In the genomic region with DNA sequence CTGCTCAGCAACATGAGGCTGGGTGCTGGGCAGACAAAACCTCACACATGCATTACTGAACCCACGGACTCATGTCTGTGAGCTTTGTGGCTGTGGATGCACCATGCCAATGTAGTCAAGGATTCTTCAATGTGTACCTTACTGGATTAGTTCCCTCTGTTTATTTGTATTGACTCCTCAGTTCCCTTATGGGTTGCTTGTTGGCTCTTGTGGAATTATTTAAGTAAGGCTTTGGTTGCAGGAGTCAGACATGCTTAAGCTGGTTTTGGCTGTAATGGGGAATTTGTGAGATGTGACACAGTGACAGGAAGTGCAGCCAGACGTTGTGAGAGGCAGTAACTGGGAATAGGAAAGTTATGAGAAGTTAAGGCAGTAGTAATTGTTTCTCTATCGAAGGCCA, we compare ENCODE assay signal across 19 cellular contexts. TPM values are rescaled to one million over a fixed set of nuclear protein-coding genes. Genes with fewer than 3 reads are reported as not detected.
DNase-seq lines count a peak whose midpoint lies in the region; ATAC-seq, FAIRE-seq and TF ChIP-seq lines count a peak whose summit lies in the region.
"Had no signal": no experiment of that assay in that cellular context is flagged by ENCODE, and none has a peak within 500 bp of the region (broad histone marks: within the 10 kb centered on the region; RNA-seq: fewer than 3 reads in every experiment).

No MANE protein-coding gene starts in this region.

- no TSS peak for BruUV-seq in K562 (replicated peaks; lab: Mats Ljungman, UMichigan)

- peaks cover 0 to 6% of the 10 kb centered on the region in 2 experiments; a peak in 3 of 5 replicates for H3K27me3 ChIP-seq in K562 (ENCODE audit: control insufficient read depth in 2 of 2, insufficient read depth in 2 of 2, low read length in 2 of 2)
- no peaks in the 10 kb centered on the region for H3K27me3 ChIP-seq in esophagus (ENCODE audit: control insufficient read depth in 1 of 2, insufficient read depth in 2 of 2, low read length in 2 of 2)
- H3K27me3 ChIP-seq in prostate gland (replicated peaks; ENCODE audit: insufficient read depth) = no peaks in the 10 kb centered on the region
- H3K27me3 ChIP-seq: BLaER1 treated with 17β-estradiol and CSF1 and Interleukin-3, amounts not matched to agents 10 nM and 100 nM had no signal

- no peak overlapping the region for H3K9ac ChIP-seq in K562 (ENCODE audit: insufficient read depth in 1 of 2, low read depth in 2 of 2, low read length in 2 of 2)
- H3K9ac ChIP-seq: BLaER1 treated with 17β-estradiol and CSF1 and Interleukin-3, amounts not matched to agents 10 nM and 100 nM had no signal

- peaks cover 4 to 12% of the 10 kb centered on the region in 2 experiments; a peak in 4 of 5 replicates for H3K4me1 ChIP-seq in K562 (replicated peaks in 1 of 2; ENCODE audit: control insufficient read depth in 2 of 2, insufficient read depth in 2 of 2, low read length in 2 of 2)
- H3K4me1 ChIP-seq in esophagus (ENCODE audit: control insufficient read depth in 2 of 2, insufficient read depth in 2 of 2, low read length in 1 of 2) = peaks cover 6 to 33% of the 10 kb centered on the region in 2 donors
- H3K4me1 ChIP-seq in prostate gland (replicated peaks) = peaks cover 2% of the 10 kb centered on the region

- no peak for TF ChIP-seq RAD21 in K562 (CRISPR knock-in tag; conservative IDR thresholded peaks at IDR 0.05 in 1 of 2, IDR thresholded peaks at IDR 0.05 in 1 of 2)

- H3K4me3 ChIP-seq in K562 (no peak overlapping the region), esophagus (ENCODE audit: low read depth in 1 of 2, low read length in 2 of 2) (no peak overlapping the region), prostate gland (no peak overlapping the region)
- H3K4me3 ChIP-seq: BLaER1 treated with 17β-estradiol and CSF1 and Interleukin-3, amounts not matched to agents 10 nM and 100 nM; GM23338 had no signal

- H3K9me3 ChIP-seq in K562 (replicated peaks; ENCODE audit: control insufficient read depth, insufficient read depth, low read depth, low read length) (no peaks in the 10 kb centered on the region), esophagus (ENCODE audit: control insufficient read depth in 2 of 2, insufficient read depth in 1 of 2, low read depth in 1 of 2, low read length in 1 of 2) (no peaks in the 10 kb centered on the region), prostate gland (no peaks in the 10 kb centered on the region)
- H3K9me3 ChIP-seq: BLaER1 treated with 17β-estradiol and CSF1 and Interleukin-3, amounts not matched to agents 10 nM and 100 nM had no signal

- no peak for TF ChIP-seq EP300 in K562 (IDR thresholded peaks at IDR 0.05; ENCODE audit: low read length)

- in situ Hi-C loops in K562 (cut with MboI) = no loop called here

- peak; percentile 63 for DNase-seq in CD1c-positive myeloid dendritic cell (ENCODE audit: extremely low spot score)
- no peak for DNase-seq in K562 (ENCODE audit: extremely low read depth in 1 of 4, low spot score in 3 of 4)
- DNase-seq in prostate gland (ENCODE audit: low spot score) = peak; percentile 34
- DNase-seq in SIG-M5 treated with dmso at 0.1 percent for 504 hours (lab: John Stamatoyannopoulos, UW; ENCODE audit: unreplicated experiment) = no peak
- no peak for DNase-seq in NCI-H2227 treated with DMSO at 0.1 percent for 48 hours (lab: John Stamatoyannopoulos, UW)
- no peak for DNase-seq in amniotic stem cell (lab: John Stamatoyannopoulos, UW)
- no peak for DNase-seq in NCI-H524 (lab: John Stamatoyannopoulos, UW)
- DNase-seq: ACHN; Calu3; CD4-positive, alpha-beta T cell; DMS 273 treated with DMSO at 0.1 percent for 48 hours; H7 had no signal

- ATAC-seq in K562 = no peak
- ATAC-seq: GM23338 had no signal

- H3K9me1 ChIP-seq in K562 (ENCODE audit: control insufficient read depth, insufficient read depth, low read length) = no peaks in the 10 kb centered on the region

- H3K79me2 ChIP-seq in K562 (ENCODE audit: control insufficient read depth, insufficient read depth, low read length) = no peaks in the 10 kb centered on the region

- TF ChIP-seq POLR2A in K562 (conservative IDR thresholded peaks at IDR 0.05) = no peak
- TF ChIP-seq POLR2A in prostate gland (IDR thresholded peaks at IDR 0.05) = no peak

- intact Hi-C loops in K562 (cut with micrococcal nuclease) = no loop called here
- intact Hi-C loops in prostate gland (cut with DNase I) = no loop called here

- CTCF ChIA-PET in K562 (lab: Yijun Ruan, JAX; ENCODE audit: low intra/inter-chr PET ratio) = no interaction called here

- POLR2A ChIA-PET in K562 (lab: Yijun Ruan, JAX) = interaction anchor here (1.3 kb wide), 1 partner anchor 9 kb away, joined by 5 read pairs; no protein-coding TSS in a partner anchor

- no peak overlapping the region for H3K27ac ChIP-seq in K562 (ENCODE audit: extremely low read depth, low read depth, low read length)
- H3K27ac ChIP-seq in esophagus (ENCODE audit: low read depth in 2 of 2, low read length in 1 of 2) = peak overlapping the region; percentile 90 to 99
- peak overlapping the region; percentile 14 to 28 for H3K27ac ChIP-seq in prostate gland
- H3K27ac ChIP-seq: BLaER1 treated with 17β-estradiol and CSF1 and Interleukin-3, amounts not matched to agents 10 nM and 100 nM had no signal

- no peak overlapping the region for H3K4me2 ChIP-seq in K562 (ENCODE audit: insufficient read depth, low read length)
- H3K4me2 ChIP-seq: GM23338 had no signal

- H4K20me1 ChIP-seq in K562 (replicated peaks; ENCODE audit: control insufficient read depth, insufficient read depth, low read length) = no peaks in the 10 kb centered on the region
- H4K20me1 ChIP-seq: BLaER1 treated with 17β-estradiol and CSF1 and Interleukin-3, amounts not matched to agents 10 nM and 100 nM had no signal

- H2AFZ ChIP-seq in K562 (ENCODE audit: low read depth, low read length) = no peak overlapping the region
- H2AFZ ChIP-seq: GM23338 had no signal

- no peak for FAIRE-seq in K562 (lab: Jason Lieb, UNC)

- 5% methylated on average over 3 of the region's 3 CpGs for WGBS in K562 (ENCODE audit: insufficient coverage, low coverage, missing lambda C conversion rate)
- 31 to 39% methylated on average over 3 of the region's 3 CpGs for WGBS in esophagus, 2 donors
- 32% methylated on average over 3 of the region's 3 CpGs for WGBS in prostate gland

- H3K36me3 ChIP-seq in K562 (ENCODE audit: control insufficient read depth, insufficient read depth, low read length) (no peaks in the 10 kb centered on the region), esophagus (ENCODE audit: control insufficient read depth in 2 of 2, insufficient read depth in 2 of 2, low read length in 1 of 2) (no peaks in the 10 kb centered on the region), prostate gland (no peaks in the 10 kb centered on the region)
- H3K36me3 ChIP-seq: BLaER1 treated with 17β-estradiol and CSF1 and Interleukin-3, amounts not matched to agents 10 nM and 100 nM had no signal

- TF ChIP-seq CTCF in K562 (IDR thresholded peaks at IDR 0.05 in 2 of 3, conservative IDR thresholded peaks at IDR 0.05 in 1 of 3; ENCODE audit: insufficient read depth in 2 of 3, low read depth in 1 of 3, low read length in 3 of 3) (no peak), prostate gland (IDR thresholded peaks at IDR 0.05) (no peak)

RNA-seq across cellular contexts. Expression of a gene that starts 13.6 kb away (rescaled TPM):
- total RNA-seq in K562 (2011; cell fraction: chromatin; rRNA removed; ENCODE audit: low replicate concordance) = not detected in 2 replicates
- not detected in 2 replicates for total RNA-seq in K562 (2011; cell fraction: nucleolus; rRNA removed)
- total RNA-seq in K562 (2011; cell fraction: nucleoplasm; rRNA removed) = not detected in 2 replicates
- total RNA-seq in K562 (2014; rRNA removed) (not detected in 2 replicates), K562 (2014; rRNA removed; fragmentation: Illumina TruSeq; extraction: Trizol) (not detected in 2 replicates), K562 (2015; rRNA removed; fragmentation: Illumina TruSeq; extraction: Trizol) (not detected in 2 replicates), K562 (2021) (not detected in 2 replicates), prostate gland (1 to 10 TPM; 3.7 to 4.4 TPM)
- polyA plus RNA-seq in K562 (2011; rRNA removed) (0.13 TPM in 1 of 2 replicates, not detected in the other), K562 (2014; fragmentation: Illumina TruSeq; extraction: Trizol) (not detected in 2 replicates), K562 (2014; fragmentation: Nextera tagmentation; extraction: Ambion mirVana) (not detected), K562 (2014; rRNA removed) (not detected in 2 replicates), esophagus (1,000 to 10,000 TPM; 1,363 to 2,112 TPM)
- polyA plus RNA-seq in K562 (2011; cell fraction: cytosol; rRNA removed) = 0.12 TPM in 1 of 2 replicates, not detected in the other
- not detected in 2 replicates for polyA plus RNA-seq in K562 (2011; cell fraction: nucleus; rRNA removed)
- 0.13 and 0.26 TPM in 2 replicates for polyA plus RNA-seq in K562 (2012)
- not detected in 2 replicates for polyA minus RNA-seq in K562 (2011; rRNA and poly(A)+ RNA removed)
- polyA minus RNA-seq in K562 (2011; cell fraction: cytosol; rRNA and poly(A)+ RNA removed) = not detected in 2 replicates
- polyA minus RNA-seq in K562 (2011; cell fraction: nucleus; rRNA and poly(A)+ RNA removed) = not detected in 2 replicates
- total RNA-seq: A172, Daoy, G401, GM23338, H7, HT1080 had no signal
- polyA plus RNA-seq: GM23338 had no signal

RNA-seq across cellular contexts. Expression of a gene that starts 46.0 kb away (rescaled TPM):
- total RNA-seq in K562 (2011; cell fraction: chromatin; rRNA removed; ENCODE audit: low replicate concordance) = not detected in 2 replicates
- not detected in 2 replicates for total RNA-seq in K562 (2011; cell fraction: nucleolus; rRNA removed)
- total RNA-seq in K562 (2011; cell fraction: nucleoplasm; rRNA removed) = not detected in 2 replicates
- total RNA-seq in K562 (2014; rRNA removed) = not detected in 2 replicates
- total RNA-seq in K562 (2014; rRNA removed; fragmentation: Illumina TruSeq; extraction: Trizol) = not detected in 2 replicates
- not detected in 2 replicates for total RNA-seq in K562 (2015; rRNA removed; fragmentation: Illumina TruSeq; extraction: Trizol)
- total RNA-seq in K562 (2021) = not detected in 2 replicates
- polyA plus RNA-seq in K562 (2011; rRNA removed) = not detected in 2 replicates
- not detected in 2 replicates for polyA plus RNA-seq in K562 (2011; cell fraction: cytosol; rRNA removed)
- polyA plus RNA-seq in K562 (2011; cell fraction: nucleus; rRNA removed) = not detected in 2 replicates
- polyA plus RNA-seq in K562 (2012) = not detected in 2 replicates
- not detected in 2 replicates for polyA plus RNA-seq in K562 (2014; fragmentation: Illumina TruSeq; extraction: Trizol)
- polyA plus RNA-seq in K562 (2014; fragmentation: Nextera tagmentation; extraction: Ambion mirVana) = not detected
- polyA plus RNA-seq in K562 (2014; rRNA removed) = not detected in 2 replicates
- polyA minus RNA-seq in K562 (2011; rRNA and poly(A)+ RNA removed) = not detected in 2 replicates
- not detected in 2 replicates for polyA minus RNA-seq in K562 (2011; cell fraction: cytosol; rRNA and poly(A)+ RNA removed)
- not detected in 2 replicates for polyA minus RNA-seq in K562 (2011; cell fraction: nucleus; rRNA and poly(A)+ RNA removed)
- under 1 TPM; 0.18 to 0.51 TPM for polyA plus RNA-seq in esophagus
- total RNA-seq in prostate gland = not detected
- total RNA-seq: A172; Calu3; CD4-positive, alpha-beta T cell; Daoy; G401; GM23338; H7; HT1080 had no signal
- polyA plus RNA-seq: GM23338 had no signal

RNA-seq across cellular contexts. Expression of a gene that starts 54.8 kb away (rescaled TPM):
- not detected in 2 replicates for total RNA-seq in K562 (2011; cell fraction: chromatin; rRNA removed; ENCODE audit: low replicate concordance)
- not detected in 2 replicates for total RNA-seq in K562 (2011; cell fraction: nucleolus; rRNA removed)
- total RNA-seq in K562 (2011; cell fraction: nucleoplasm; rRNA removed) = not detected in 2 replicates
- not detected in 2 replicates for total RNA-seq in K562 (2014; rRNA removed)
- not detected in 2 replicates for total RNA-seq in K562 (2014; rRNA removed; fragmentation: Illumina TruSeq; extraction: Trizol)
- total RNA-seq in K562 (2015; rRNA removed; fragmentation: Illumina TruSeq; extraction: Trizol) = not detected in 2 replicates
- total RNA-seq in K562 (2021) = not detected in 2 replicates
- not detected in 2 replicates for polyA plus RNA-seq in K562 (2011; rRNA removed)
- not detected in 2 replicates for polyA plus RNA-seq in K562 (2011; cell fraction: cytosol; rRNA removed)
- not detected in 2 replicates for polyA plus RNA-seq in K562 (2011; cell fraction: nucleus; rRNA removed)
- polyA plus RNA-seq in K562 (2012) = not detected in 2 replicates
- polyA plus RNA-seq in K562 (2014; fragmentation: Illumina TruSeq; extraction: Trizol) = not detected in 2 replicates
- polyA plus RNA-seq in K562 (2014; fragmentation: Nextera tagmentation; extraction: Ambion mirVana) = not detected
- polyA plus RNA-seq in K562 (2014; rRNA removed) = not detected in 2 replicates
- not detected in 2 replicates for polyA minus RNA-seq in K562 (2011; rRNA and poly(A)+ RNA removed)
- polyA minus RNA-seq in K562 (2011; cell fraction: cytosol; rRNA and poly(A)+ RNA removed) = not detected in 2 replicates
- polyA minus RNA-seq in K562 (2011; cell fraction: nucleus; rRNA and poly(A)+ RNA removed) = not detected in 2 replicates
- 10 to 100 TPM; 25.9 to 38.4 TPM for polyA plus RNA-seq in esophagus
- not detected for total RNA-seq in prostate gland
- total RNA-seq: A172; CD4-positive, alpha-beta T cell; Daoy; G401; GM23338; H7; HT1080 had no signal
- polyA plus RNA-seq: GM23338 had no signal

RNA-seq across cellular contexts. Expression of a gene that starts 60.0 kb away (rescaled TPM):
- 52.4 and 98.0 TPM in 2 replicates for total RNA-seq in K562 (2011; cell fraction: chromatin; rRNA removed; ENCODE audit: low replicate concordance)
- total RNA-seq in K562 (2011; cell fraction: nucleolus; rRNA removed) = 58.9 and 60.3 TPM in 2 replicates
- 44.1 and 62.2 TPM in 2 replicates for total RNA-seq in K562 (2011; cell fraction: nucleoplasm; rRNA removed)
- total RNA-seq in K562 (2014; rRNA removed) (41.0 and 47.0 TPM in 2 replicates), K562 (2014; rRNA removed; fragmentation: Illumina TruSeq; extraction: Trizol) (13.0 and 14.8 TPM in 2 replicates), K562 (2015; rRNA removed; fragmentation: Illumina TruSeq; extraction: Trizol) (20.8 and 21.7 TPM in 2 replicates), K562 (2021) (48.3 and 54.0 TPM in 2 replicates), prostate gland (100 to 1,000 TPM; 139 to 221 TPM)
- polyA plus RNA-seq in K562 (2011; rRNA removed) (11.0 and 14.5 TPM in 2 replicates), K562 (2014; fragmentation: Illumina TruSeq; extraction: Trizol) (28.4 and 32.1 TPM in 2 replicates), K562 (2014; fragmentation: Nextera tagmentation; extraction: Ambion mirVana) (under 1 TPM; 0.46 to 0.52 TPM), K562 (2014; rRNA removed) (27.4 and 30.3 TPM in 2 replicates), esophagus (10 to 100 TPM; 18.1 to 32.6 TPM)
- 8.8 and 13.1 TPM in 2 replicates for polyA plus RNA-seq in K562 (2011; cell fraction: cytosol; rRNA removed)
- 63.6 and 113 TPM in 2 replicates for polyA plus RNA-seq in K562 (2011; cell fraction: nucleus; rRNA removed)
- 23.7 and 33.6 TPM in 2 replicates for polyA plus RNA-seq in K562 (2012)
- polyA minus RNA-seq in K562 (2011; rRNA and poly(A)+ RNA removed) = 12.7 and 15.8 TPM in 2 replicates
- polyA minus RNA-seq in K562 (2011; cell fraction: cytosol; rRNA and poly(A)+ RNA removed) = 12.8 and 14.9 TPM in 2 replicates
- polyA minus RNA-seq in K562 (2011; cell fraction: nucleus; rRNA and poly(A)+ RNA removed) = 35.9 and 36.1 TPM in 2 replicates
- total RNA-seq: G401 had no signal

Comparison
In these comparisons a context has a peak if more than half of its experiments do, and no peak if none do; other contexts are left out.
1. DNase-seq: peak in CD1c-positive myeloid dendritic cell (single experiment) and prostate gland (single experiment); none in K562 (0 of 4), SIG-M5 treated with dmso at 0.1 percent for 504 hours (single experiment), NCI-H2227 treated with DMSO at 0.1 percent for 48 hours (single experiment), amniotic stem cell (single experiment) and NCI-H524 (0 of 2).
2. RNA of a gene that starts 13.6 kb away (total RNA-seq): 3.7 to 4.4 TPM in prostate gland; not detected in K562; every median in the first group is over 4 times any median in the second.